10 cellular contexts compared by ENCODE assay signal in genomic region chr5:138469540-138470321, GRCh38. TPM values are rescaled to one million over a fixed set of nuclear protein-coding genes. Genes with fewer than 3 reads are reported as not detected.
A peak's percentile ranks its signal among the peaks of the same experiment; 100 is the strongest.
DNase-seq lines count a peak whose midpoint lies in the region; TF ChIP-seq lines count a peak whose summit lies in the region.
"Had no signal": no experiment of that assay in that cellular context is flagged by ENCODE, and none has a peak within 500 bp of the region (broad histone marks: within the 10 kb centered on the region; RNA-seq: fewer than 3 reads in every experiment).

No MANE protein-coding gene starts in this region.

- H3K23ac ChIP-seq in mesenchymal stem cell (ENCODE audit: low read length in 2 of 2): no peak overlapping the region

- peak; percentile 31 for TF ChIP-seq POLR2A in GM19193 (IDR thresholded peaks at IDR 0.05; ENCODE audit: extremely low read depth, insufficient read depth, insufficient read length)

- no peak overlapping the region for H3K4me3 ChIP-seq in astrocyte of the spinal cord (ENCODE audit: low read depth, low read length)
- H3K4me3 ChIP-seq in mesenchymal stem cell (ENCODE audit: insufficient read depth in 1 of 2, low read depth in 1 of 2, low read length in 2 of 2): no peak overlapping the region

- H3K36me3 ChIP-seq in mesenchymal stem cell (ENCODE audit: control insufficient read depth in 1 of 2, insufficient read depth in 2 of 2, low read depth in 1 of 2, low read length in 2 of 2): peaks cover 13 to 16% of the 10 kb centered on the region in 2 experiments

- no peak overlapping the region for H3K4me3 Mint-ChIP-seq in nephron progenitor cell

- H3K27me3 Mint-ChIP-seq in nephron progenitor cell (ENCODE audit: low read depth, poor library complexity): peaks cover 40% of the 10 kb centered on the region

- H2BK120ac ChIP-seq in mesenchymal stem cell (ENCODE audit: low read depth, low read length): no peak overlapping the region

- H3K27ac ChIP-seq in 22Rv1 (peak overlapping the region; percentile 36), mesenchymal stem cell (ENCODE audit: low read length, poor library complexity, severe bottlenecking) (no peak overlapping the region)

- H3K4me1 Mint-ChIP-seq in nephron progenitor cell: peaks cover 31% of the 10 kb centered on the region

- H4K91ac ChIP-seq in mesenchymal stem cell (ENCODE audit: low read length): no peak overlapping the region

- no peak overlapping the region for H2BK12ac ChIP-seq in mesenchymal stem cell (ENCODE audit: low read length in 2 of 2)

- H3K9ac ChIP-seq in mesenchymal stem cell (ENCODE audit: low read length): no peak overlapping the region

- H3K36me3 Mint-ChIP-seq in nephron progenitor cell (ENCODE audit: low read depth): peaks cover 24% of the 10 kb centered on the region

- no peak overlapping the region for H2BK15ac ChIP-seq in mesenchymal stem cell (ENCODE audit: low read depth, poor library complexity, severe bottlenecking)

- 82% methylated on average over 8 of the region's 8 CpGs for WGBS in mesenchymal stem cell

- H3K4ac ChIP-seq in mesenchymal stem cell (ENCODE audit: low read depth in 1 of 2, low read length in 2 of 2): no peak overlapping the region

- H3K4me2 ChIP-seq in mesenchymal stem cell (ENCODE audit: low read length, poor library complexity, severe bottlenecking): no peak overlapping the region

- in situ Hi-C loops in astrocyte of the spinal cord (cut with HindIII; ENCODE audit: low sequenced_read_pairs) (no loop called here), KBM-7 (cut with MboI; ENCODE audit: low pct_unique_long_range_greater_than_20kb, low sequenced_read_pairs) (no loop called here)

- no peaks in the 10 kb centered on the region for H3K9me3 Mint-ChIP-seq in nephron progenitor cell

- H3K14ac ChIP-seq in mesenchymal stem cell (ENCODE audit: low read length in 2 of 2): no peak overlapping the region

- H3K18ac ChIP-seq in mesenchymal stem cell (ENCODE audit: low read depth in 1 of 2, low read length in 2 of 2): no peak overlapping the region

- H2AFZ ChIP-seq in mesenchymal stem cell (ENCODE audit: low read depth, low read length): no peak overlapping the region

- no peak overlapping the region for H3K27ac Mint-ChIP-seq in nephron progenitor cell

- H3K79me1 ChIP-seq in mesenchymal stem cell (replicated peaks; ENCODE audit: low read length, poor library complexity, severe bottlenecking): peaks cover 5% of the 10 kb centered on the region

- no peaks in the 10 kb centered on the region for H3K27me3 ChIP-seq in mesenchymal stem cell (ENCODE audit: control insufficient read depth in 1 of 2, insufficient read depth in 1 of 2, low read length in 2 of 2)

- H3K9me3 ChIP-seq in mesenchymal stem cell (ENCODE audit: control insufficient read depth, low read length): no peaks in the 10 kb centered on the region

- no peak overlapping the region for H2AK5ac ChIP-seq in mesenchymal stem cell (ENCODE audit: low read length, severe bottlenecking)

- TF ChIP-seq CTCF in 22Rv1 (IDR thresholded peaks at IDR 0.05) (no peak), astrocyte of the spinal cord (IDR thresholded peaks at IDR 0.05; ENCODE audit: low read depth, low read length) (no peak), nephron progenitor cell (IDR thresholded peaks at IDR 0.05) (no peak)

- no peak overlapping the region for H4K8ac ChIP-seq in mesenchymal stem cell (ENCODE audit: low read length)

- H2BK5ac ChIP-seq in mesenchymal stem cell (ENCODE audit: low read depth, low read length, poor library complexity, severe bottlenecking): no peak overlapping the region

- peak; percentile 89 for DNase-seq in astrocyte of the spinal cord (ENCODE audit: low read depth, low spot score)
- DNase-seq in mesenchymal stem cell: peak; percentile 98
- DNase-seq in NCI-H146 treated with DMSO at 0.1 percent for 48 hours (lab: John Stamatoyannopoulos, UW; ENCODE audit: unreplicated experiment): no peak
- DNase-seq in stimulated activated CD4-positive, alpha-beta T cell treated with anti-CD3 and anti-CD28 coated beads, Interleukin-15, amount 100 ng/mL, for 24 hours: no peak
- no peak for DNase-seq in KBM-7
- no peak for DNase-seq in nephron progenitor cell
- DNase-seq: effector CD8-positive, alpha-beta T cell; NCI-H1436 treated with DMSO at 0.1 percent for 48 hours had no signal

- peaks cover 22% of the 10 kb centered on the region for H3K4me1 ChIP-seq in mesenchymal stem cell (ENCODE audit: control insufficient read depth, insufficient read depth, low read depth, low read length)

RNA-seq across cellular contexts. Expression of gene EGR1, which starts 4.5 kb away (rescaled TPM):
- 459 TPM for polyA plus RNA-seq in mesenchymal stem cell (2013, experiment 1 of 2)
- polyA plus RNA-seq in mesenchymal stem cell (2013, experiment 2 of 2): 434 TPM

RNA-seq across cellular contexts. Expression of gene REEP2, which starts 30.9 kb away (rescaled TPM):
- 9.4 TPM for polyA plus RNA-seq in mesenchymal stem cell (2013, experiment 1 of 2)
- 9.3 TPM for polyA plus RNA-seq in mesenchymal stem cell (2013, experiment 2 of 2)

Comparison
In these comparisons a context has a peak if more than half of its experiments do, and no peak if none do; other contexts are left out.
1. DNase-seq: peak in astrocyte of the spinal cord (single experiment) and mesenchymal stem cell (single experiment); none in NCI-H146 treated with DMSO at 0.1 percent for 48 hours (single experiment), stimulated activated CD4-positive, alpha-beta T cell treated with anti-CD3 and anti-CD28 coated beads, Interleukin-15, amount 100 ng/mL, for 24 hours (single experiment), KBM-7 (single experiment) and nephron progenitor cell (single experiment).